Comparison of ENCODE assay signal across 8 cellular contexts in the genomic region with DNA sequence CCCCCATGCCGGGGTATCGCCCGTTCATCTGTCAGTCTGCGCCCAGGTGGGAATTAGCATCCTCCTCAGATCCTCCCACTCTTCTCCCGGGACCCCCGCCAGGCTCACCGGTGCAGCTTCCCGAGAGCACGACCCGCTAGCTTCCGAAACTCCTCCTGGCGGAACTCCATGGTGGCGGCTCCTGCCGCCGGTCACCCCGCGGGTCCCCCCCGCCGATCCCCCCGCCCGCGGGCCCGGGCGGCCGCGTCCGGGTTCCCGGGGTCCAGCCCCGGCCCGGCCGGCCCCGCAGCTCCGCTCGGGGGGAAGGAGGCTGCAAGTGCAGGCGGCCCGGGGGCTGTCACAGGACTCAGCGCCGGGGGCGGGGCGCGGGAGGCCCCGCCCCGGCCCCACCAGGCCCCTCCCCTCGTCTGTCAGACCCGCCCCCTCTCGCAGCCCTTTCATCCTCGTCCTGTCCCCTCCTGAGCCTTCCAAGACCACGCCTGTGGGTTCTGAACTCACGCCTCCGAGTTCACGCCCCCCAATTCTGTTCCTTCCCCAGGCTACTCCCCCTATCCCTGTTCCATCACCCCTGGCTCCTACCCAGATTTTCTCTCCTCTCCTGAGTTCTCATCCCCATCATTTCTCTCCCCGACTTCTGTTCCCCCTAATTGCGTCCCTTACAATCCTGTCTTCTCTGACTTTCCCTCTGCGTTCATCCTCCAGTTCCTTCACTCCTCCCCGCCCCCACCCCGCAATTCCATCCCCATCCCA. TPM values are rescaled to one million over a fixed set of nuclear protein-coding genes. Genes with fewer than 3 reads are reported as not detected.
DNase-seq lines count a peak whose midpoint lies in the region; ATAC-seq, FAIRE-seq and TF ChIP-seq lines count a peak whose summit lies in the region.

SLC17A7 (minus strand) TSS at position 318 of the 750 bp plus-strand sequence; CDS start at position 170, 148 bp downstream.

- DNase-seq in NCI-H2227 treated with DMSO at 0.1 percent for 48 hours (lab: John Stamatoyannopoulos, UW) (peak; percentile 20), stomach (no peak), hippocampal formation (lab: John Stamatoyannopoulos, UW) (no peak), NCI-H2029 (lab: John Stamatoyannopoulos, UW) (no peak)
- peak; percentile 52 for DNase-seq in activated naive CD4-positive, alpha-beta T cell treated with anti-CD3 and anti-CD28 coated beads, Interleukin-2, amount 50 U/mL, for 16 hours

- intact Hi-C loops in stomach (cut with DNase I; ENCODE audit: low total_unique reads) = loop anchor here (5.0 kb wide), 1 partner anchor 49 kb away; no protein-coding TSS in a partner anchor

- FAIRE-seq in G401.6 (lab: Jason Lieb, UNC) = peak; percentile 88

- 3 to 9% (median 6%) methylated on average over 27 to 53 of the region's 56 CpGs for WGBS in stomach, 5 donors

- H3K9me3 ChIP-seq in iPS-20b (ENCODE audit: insufficient read depth, low read depth, low read length) (no peaks in the 10 kb centered on the region), stomach (no peaks in the 10 kb centered on the region)

- H3K4me1 ChIP-seq in iPS-20b (ENCODE audit: insufficient read depth, low read length) (peaks cover 13% of the 10 kb centered on the region; the same call in 1 of the 2 replicates), stomach (peaks cover 0 to 39% (median 23%) of the 10 kb centered on the region in 4 donors)

- TF ChIP-seq CTCF in stomach (IDR thresholded peaks at IDR 0.05) = no peak

- H3K9ac ChIP-seq in iPS-20b (ENCODE audit: low read depth, low read length) = no peak within 1 kb of the TSS

- no peak for TF ChIP-seq EP300 in stomach (IDR thresholded peaks at IDR 0.05)

- H3K27ac ChIP-seq in iPS-20b (ENCODE audit: low read length) (no peak within 1 kb of the TSS), stomach (peak within 1 kb of the TSS in 3 of 5 donors; percentile 35 to 89 (median 85))

- ATAC-seq in HG03520 (IDR thresholded peaks at IDR 0.05; ENCODE audit: unreplicated experiment) = no peak

- TF ChIP-seq POLR2A in stomach (IDR thresholded peaks at IDR 0.05) = no peak

- H3K36me3 ChIP-seq in iPS-20b (ENCODE audit: insufficient read depth, low read depth, low read length) (peaks cover 2% of the 10 kb centered on the region), stomach (peaks cover 2 to 6% (median 4%) of the 10 kb centered on the region in 4 donors)

- H3K4me3 ChIP-seq in iPS-20b (ENCODE audit: low read length) (peak within 1 kb of the TSS; percentile 66), stomach (peak within 1 kb of the TSS; percentile 54 to 89 (median 66))

- H3K27me3 ChIP-seq in iPS-20b (ENCODE audit: insufficient read depth, low read length) = peaks cover 60% of the 10 kb centered on the region
- H3K27me3 ChIP-seq in stomach = peaks cover 5 to 68% (median 58%) of the 10 kb centered on the region in 3 donors

RNA-seq across cellular contexts. Expression of gene SLC17A7, which starts in this region (rescaled TPM):
- 1 to 10 TPM in 3 of 5 donors, not detected in 2; 1.1 to 2.0 (median 1.8) TPM for total RNA-seq in stomach
- polyA plus RNA-seq in stomach = under 1 TPM; 0.25 to 0.76 (median 0.65) TPM

Comparison
In these comparisons a context has a peak if more than half of its experiments do, and no peak if none do; other contexts are left out.
1. DNase-seq: peak in NCI-H2227 treated with DMSO at 0.1 percent for 48 hours (single experiment) and activated naive CD4-positive, alpha-beta T cell treated with anti-CD3 and anti-CD28 coated beads, Interleukin-2, amount 50 U/mL, for 16 hours (single experiment); none in stomach (single experiment), hippocampal formation (0 of 2) and NCI-H2029 (single experiment).